ENCODE assay signal across 2 cellular contexts in the genomic region with DNA sequence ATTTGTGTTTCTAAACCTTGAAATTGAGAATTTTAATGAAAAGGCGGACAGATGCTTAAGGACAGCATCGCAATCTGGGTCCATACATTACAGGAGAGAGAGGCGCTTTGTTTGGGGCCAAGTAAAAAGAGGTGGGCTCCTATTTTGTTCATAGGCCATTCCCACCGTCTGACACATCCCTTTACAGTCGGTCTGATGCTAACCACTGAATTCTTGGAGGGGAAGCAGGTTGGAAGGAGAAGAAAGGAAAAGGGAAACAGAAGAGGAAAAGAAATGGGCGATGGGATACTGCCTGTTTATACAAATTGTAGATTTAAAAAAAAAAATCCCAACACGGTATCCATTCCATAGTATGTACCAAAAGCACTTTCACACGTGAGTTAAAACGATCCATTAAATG.
TF ChIP-seq lines count a peak whose summit lies in the region.

No MANE protein-coding gene starts in this region.

TF ChIP-seq in SK-N-SH, 30 proteins besides CTCF, POLR2A, EP300 and RAD21 (continued from another document):
- TF ChIP-seq, protein P1, sequence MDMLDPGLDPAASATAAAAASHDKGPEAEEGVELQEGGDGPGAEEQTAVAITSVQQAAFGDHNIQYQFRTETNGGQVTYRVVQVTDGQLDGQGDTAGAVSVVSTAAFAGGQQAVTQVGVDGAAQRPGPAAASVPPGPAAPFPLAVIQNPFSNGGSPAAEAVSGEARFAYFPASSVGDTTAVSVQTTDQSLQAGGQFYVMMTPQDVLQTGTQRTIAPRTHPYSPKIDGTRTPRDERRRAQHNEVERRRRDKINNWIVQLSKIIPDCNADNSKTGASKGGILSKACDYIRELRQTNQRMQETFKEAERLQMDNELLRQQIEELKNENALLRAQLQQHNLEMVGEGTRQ (IDR thresholded peaks at IDR 0.05; ENCODE audit: borderline replicate concordance, low read depth, low read length) = no peak
- no peak for TF ChIP-seq SMC3 (IDR thresholded peaks at IDR 0.05; ENCODE audit: low read depth, low read length)
- TF ChIP-seq MXI1 (IDR thresholded peaks at IDR 0.05; ENCODE audit: low read depth, low read length) = no peak
- TF ChIP-seq FOXJ3 (CRISPR knock-in tag; IDR thresholded peaks at IDR 0.05) = no peak
- no peak for TF ChIP-seq FOSL2 (IDR thresholded peaks at IDR 0.05; ENCODE audit: borderline replicate concordance, low read depth)
- TF ChIP-seq MEF2A (IDR thresholded peaks at IDR 0.05; ENCODE audit: borderline replicate concordance, low read depth) = no peak
- TF ChIP-seq, protein P2, sequence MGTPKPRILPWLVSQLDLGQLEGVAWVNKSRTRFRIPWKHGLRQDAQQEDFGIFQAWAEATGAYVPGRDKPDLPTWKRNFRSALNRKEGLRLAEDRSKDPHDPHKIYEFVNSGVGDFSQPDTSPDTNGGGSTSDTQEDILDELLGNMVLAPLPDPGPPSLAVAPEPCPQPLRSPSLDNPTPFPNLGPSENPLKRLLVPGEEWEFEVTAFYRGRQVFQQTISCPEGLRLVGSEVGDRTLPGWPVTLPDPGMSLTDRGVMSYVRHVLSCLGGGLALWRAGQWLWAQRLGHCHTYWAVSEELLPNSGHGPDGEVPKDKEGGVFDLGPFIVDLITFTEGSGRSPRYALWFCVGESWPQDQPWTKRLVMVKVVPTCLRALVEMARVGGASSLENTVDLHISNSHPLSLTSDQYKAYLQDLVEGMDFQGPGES (IDR thresholded peaks at IDR 0.05; ENCODE audit: low read depth, low read length) = no peak
- TF ChIP-seq ELF1 (IDR thresholded peaks at IDR 0.05) = no peak
- TF ChIP-seq GATA2 (CRISPR knock-in tag; IDR thresholded peaks at IDR 0.05) = no peak
- TF ChIP-seq, protein P3, sequence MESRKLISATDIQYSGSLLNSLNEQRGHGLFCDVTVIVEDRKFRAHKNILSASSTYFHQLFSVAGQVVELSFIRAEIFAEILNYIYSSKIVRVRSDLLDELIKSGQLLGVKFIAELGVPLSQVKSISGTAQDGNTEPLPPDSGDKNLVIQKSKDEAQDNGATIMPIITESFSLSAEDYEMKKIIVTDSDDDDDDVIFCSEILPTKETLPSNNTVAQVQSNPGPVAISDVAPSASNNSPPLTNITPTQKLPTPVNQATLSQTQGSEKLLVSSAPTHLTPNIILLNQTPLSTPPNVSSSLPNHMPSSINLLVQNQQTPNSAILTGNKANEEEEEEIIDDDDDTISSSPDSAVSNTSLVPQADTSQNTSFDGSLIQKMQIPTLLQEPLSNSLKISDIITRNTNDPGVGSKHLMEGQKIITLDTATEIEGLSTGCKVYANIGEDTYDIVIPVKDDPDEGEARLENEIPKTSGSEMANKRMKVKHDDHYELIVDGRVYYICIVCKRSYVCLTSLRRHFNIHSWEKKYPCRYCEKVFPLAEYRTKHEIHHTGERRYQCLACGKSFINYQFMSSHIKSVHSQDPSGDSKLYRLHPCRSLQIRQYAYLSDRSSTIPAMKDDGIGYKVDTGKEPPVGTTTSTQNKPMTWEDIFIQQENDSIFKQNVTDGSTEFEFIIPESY (IDR thresholded peaks at IDR 0.05; ENCODE audit: borderline replicate concordance, low read depth) = no peak
- no peak for TF ChIP-seq GABPA (IDR thresholded peaks at IDR 0.05; ENCODE audit: low read depth)
- TF ChIP-seq, protein P4, sequence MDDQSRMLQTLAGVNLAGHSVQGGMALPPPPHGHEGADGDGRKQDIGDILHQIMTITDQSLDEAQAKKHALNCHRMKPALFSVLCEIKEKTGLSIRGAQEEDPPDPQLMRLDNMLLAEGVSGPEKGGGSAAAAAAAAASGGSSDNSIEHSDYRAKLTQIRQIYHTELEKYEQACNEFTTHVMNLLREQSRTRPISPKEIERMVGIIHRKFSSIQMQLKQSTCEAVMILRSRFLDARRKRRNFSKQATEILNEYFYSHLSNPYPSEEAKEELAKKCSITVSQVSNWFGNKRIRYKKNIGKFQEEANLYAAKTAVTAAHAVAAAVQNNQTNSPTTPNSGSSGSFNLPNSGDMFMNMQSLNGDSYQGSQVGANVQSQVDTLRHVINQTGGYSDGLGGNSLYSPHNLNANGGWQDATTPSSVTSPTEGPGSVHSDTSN (IDR thresholded peaks at IDR 0.05) = no peak
- TF ChIP-seq SIN3A (IDR thresholded peaks at IDR 0.05; ENCODE audit: borderline replicate concordance, low read depth, low read length) = no peak

TF ChIP-seq in SK-N-SH treated with all-trans-retinoic acid at 6 μM for 48 hours, 23 proteins besides CTCF, POLR2A, EP300 and RAD21 (continued from another document):
- TF ChIP-seq, protein P5, sequence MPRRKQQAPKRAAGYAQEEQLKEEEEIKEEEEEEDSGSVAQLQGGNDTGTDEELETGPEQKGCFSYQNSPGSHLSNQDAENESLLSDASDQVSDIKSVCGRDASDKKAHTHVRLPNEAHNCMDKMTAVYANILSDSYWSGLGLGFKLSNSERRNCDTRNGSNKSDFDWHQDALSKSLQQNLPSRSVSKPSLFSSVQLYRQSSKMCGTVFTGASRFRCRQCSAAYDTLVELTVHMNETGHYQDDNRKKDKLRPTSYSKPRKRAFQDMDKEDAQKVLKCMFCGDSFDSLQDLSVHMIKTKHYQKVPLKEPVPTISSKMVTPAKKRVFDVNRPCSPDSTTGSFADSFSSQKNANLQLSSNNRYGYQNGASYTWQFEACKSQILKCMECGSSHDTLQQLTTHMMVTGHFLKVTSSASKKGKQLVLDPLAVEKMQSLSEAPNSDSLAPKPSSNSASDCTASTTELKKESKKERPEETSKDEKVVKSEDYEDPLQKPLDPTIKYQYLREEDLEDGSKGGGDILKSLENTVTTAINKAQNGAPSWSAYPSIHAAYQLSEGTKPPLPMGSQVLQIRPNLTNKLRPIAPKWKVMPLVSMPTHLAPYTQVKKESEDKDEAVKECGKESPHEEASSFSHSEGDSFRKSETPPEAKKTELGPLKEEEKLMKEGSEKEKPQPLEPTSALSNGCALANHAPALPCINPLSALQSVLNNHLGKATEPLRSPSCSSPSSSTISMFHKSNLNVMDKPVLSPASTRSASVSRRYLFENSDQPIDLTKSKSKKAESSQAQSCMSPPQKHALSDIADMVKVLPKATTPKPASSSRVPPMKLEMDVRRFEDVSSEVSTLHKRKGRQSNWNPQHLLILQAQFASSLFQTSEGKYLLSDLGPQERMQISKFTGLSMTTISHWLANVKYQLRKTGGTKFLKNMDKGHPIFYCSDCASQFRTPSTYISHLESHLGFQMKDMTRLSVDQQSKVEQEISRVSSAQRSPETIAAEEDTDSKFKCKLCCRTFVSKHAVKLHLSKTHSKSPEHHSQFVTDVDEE (CRISPR knock-in tag; IDR thresholded peaks at IDR 0.05) = no peak
- TF ChIP-seq RARB (CRISPR knock-in tag; IDR thresholded peaks at IDR 0.05) (no peak), SNAI2 (CRISPR knock-in tag; IDR thresholded peaks at IDR 0.05) (no peak), OSR1 (CRISPR knock-in tag; IDR thresholded peaks at IDR 0.05) (no peak), TOX (CRISPR knock-in tag; IDR thresholded peaks at IDR 0.05; ENCODE audit: borderline replicate concordance) (no peak), TCF4 (CRISPR knock-in tag; IDR thresholded peaks at IDR 0.05; ENCODE audit: borderline replicate concordance) (no peak), GLIS3 (CRISPR knock-in tag; IDR thresholded peaks at IDR 0.05) (no peak), ZNF70 (CRISPR knock-in tag; IDR thresholded peaks at IDR 0.05) (no peak), ZFP3 (CRISPR knock-in tag; IDR thresholded peaks at IDR 0.05) (no peak), ZC3H10 (CRISPR knock-in tag; IDR thresholded peaks at IDR 0.05) (no peak), ARNTL (CRISPR knock-in tag; IDR thresholded peaks at IDR 0.05; ENCODE audit: borderline replicate concordance, low read depth) (no peak), ISL1 (CRISPR knock-in tag; IDR thresholded peaks at IDR 0.05) (no peak), ZNF565 (CRISPR knock-in tag; conservative IDR thresholded peaks at IDR 0.05; ENCODE audit: low read depth) (no peak)
- TF ChIP-seq, protein P6, sequence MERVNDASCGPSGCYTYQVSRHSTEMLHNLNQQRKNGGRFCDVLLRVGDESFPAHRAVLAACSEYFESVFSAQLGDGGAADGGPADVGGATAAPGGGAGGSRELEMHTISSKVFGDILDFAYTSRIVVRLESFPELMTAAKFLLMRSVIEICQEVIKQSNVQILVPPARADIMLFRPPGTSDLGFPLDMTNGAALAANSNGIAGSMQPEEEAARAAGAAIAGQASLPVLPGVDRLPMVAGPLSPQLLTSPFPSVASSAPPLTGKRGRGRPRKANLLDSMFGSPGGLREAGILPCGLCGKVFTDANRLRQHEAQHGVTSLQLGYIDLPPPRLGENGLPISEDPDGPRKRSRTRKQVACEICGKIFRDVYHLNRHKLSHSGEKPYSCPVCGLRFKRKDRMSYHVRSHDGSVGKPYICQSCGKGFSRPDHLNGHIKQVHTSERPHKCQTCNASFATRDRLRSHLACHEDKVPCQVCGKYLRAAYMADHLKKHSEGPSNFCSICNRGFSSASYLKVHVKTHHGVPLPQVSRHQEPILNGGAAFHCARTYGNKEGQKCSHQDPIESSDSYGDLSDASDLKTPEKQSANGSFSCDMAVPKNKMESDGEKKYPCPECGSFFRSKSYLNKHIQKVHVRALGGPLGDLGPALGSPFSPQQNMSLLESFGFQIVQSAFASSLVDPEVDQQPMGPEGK (CRISPR knock-in tag; IDR thresholded peaks at IDR 0.05; ENCODE audit: borderline replicate concordance) = no peak
- TF ChIP-seq, protein P7, sequence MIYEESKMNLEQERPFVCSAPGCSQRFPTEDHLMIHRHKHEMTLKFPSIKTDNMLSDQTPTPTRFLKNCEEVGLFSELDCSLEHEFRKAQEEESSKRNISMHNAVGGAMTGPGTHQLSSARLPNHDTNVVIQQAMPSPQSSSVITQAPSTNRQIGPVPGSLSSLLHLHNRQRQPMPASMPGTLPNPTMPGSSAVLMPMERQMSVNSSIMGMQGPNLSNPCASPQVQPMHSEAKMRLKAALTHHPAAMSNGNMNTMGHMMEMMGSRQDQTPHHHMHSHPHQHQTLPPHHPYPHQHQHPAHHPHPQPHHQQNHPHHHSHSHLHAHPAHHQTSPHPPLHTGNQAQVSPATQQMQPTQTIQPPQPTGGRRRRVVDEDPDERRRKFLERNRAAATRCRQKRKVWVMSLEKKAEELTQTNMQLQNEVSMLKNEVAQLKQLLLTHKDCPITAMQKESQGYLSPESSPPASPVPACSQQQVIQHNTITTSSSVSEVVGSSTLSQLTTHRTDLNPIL (CRISPR knock-in tag; IDR thresholded peaks at IDR 0.05; ENCODE audit: low read depth) = no peak
- TF ChIP-seq, protein P8, sequence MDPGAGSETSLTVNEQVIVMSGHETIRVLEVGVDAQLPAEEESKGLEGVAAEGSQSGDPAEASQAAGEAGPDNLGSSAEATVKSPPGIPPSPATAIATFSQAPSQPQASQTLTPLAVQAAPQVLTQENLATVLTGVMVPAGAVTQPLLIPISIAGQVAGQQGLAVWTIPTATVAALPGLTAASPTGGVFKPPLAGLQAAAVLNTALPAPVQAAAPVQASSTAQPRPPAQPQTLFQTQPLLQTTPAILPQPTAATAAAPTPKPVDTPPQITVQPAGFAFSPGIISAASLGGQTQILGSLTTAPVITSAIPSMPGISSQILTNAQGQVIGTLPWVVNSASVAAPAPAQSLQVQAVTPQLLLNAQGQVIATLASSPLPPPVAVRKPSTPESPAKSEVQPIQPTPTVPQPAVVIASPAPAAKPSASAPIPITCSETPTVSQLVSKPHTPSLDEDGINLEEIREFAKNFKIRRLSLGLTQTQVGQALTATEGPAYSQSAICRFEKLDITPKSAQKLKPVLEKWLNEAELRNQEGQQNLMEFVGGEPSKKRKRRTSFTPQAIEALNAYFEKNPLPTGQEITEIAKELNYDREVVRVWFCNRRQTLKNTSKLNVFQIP (CRISPR knock-in tag; IDR thresholded peaks at IDR 0.05; ENCODE audit: borderline replicate concordance, low read depth) = no peak
